Comparison of ENCODE assay signal across 8 cellular contexts in the genomic region with DNA sequence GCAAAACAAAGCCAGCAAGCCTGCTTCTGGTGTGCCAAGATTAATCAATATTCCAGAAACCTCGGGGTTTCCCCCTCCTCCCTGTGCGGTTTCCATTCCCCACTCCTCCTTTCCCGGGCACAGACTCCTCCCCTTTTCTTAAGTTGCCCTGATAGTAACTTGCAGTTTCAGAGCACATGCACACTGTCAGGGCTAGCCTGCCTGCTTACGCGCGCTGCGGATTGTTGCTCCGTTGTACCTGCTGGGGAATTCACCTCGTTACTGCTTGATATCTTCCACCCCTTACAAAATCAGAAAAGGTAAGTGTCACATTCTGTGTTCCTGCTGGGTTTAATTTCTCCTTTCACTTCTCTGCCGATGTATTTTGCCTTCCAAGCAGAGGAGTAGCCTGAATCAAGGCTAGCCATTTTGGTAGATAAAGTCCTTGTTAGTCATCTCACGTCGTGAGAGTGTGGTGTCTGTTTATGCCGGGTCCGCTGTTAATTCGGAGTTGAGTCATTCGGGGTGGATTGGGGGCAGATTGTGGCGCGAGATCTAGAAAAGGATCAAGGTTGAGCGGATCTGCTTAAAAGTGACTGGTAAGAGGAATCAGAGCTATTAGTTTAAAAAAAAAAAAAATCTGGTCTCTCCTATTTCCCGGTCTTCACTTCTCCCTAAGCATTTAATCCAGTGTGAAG. TPM values are rescaled to one million over a fixed set of nuclear protein-coding genes. Genes with fewer than 3 reads are reported as not detected.
A peak's percentile ranks its signal among the peaks of the same experiment; 100 is the strongest.
DNase-seq lines count a peak whose midpoint lies in the region; ATAC-seq and TF ChIP-seq lines count a peak whose summit lies in the region.

A gene (plus strand): TSS at position 170 of the 677 bp plus-strand sequence. CDS start 1,818 bp downstream, outside the sequence.

- peak within 1 kb of the TSS; percentile 86 for H3K4me3 ChIP-seq in ACC112 (ENCODE audit: low read depth, low read length)
- peak within 1 kb of the TSS; percentile 76 for H3K4me3 ChIP-seq in osteoblast (ENCODE audit: insufficient read depth, low read length)
- H3K4me3 ChIP-seq in vagina = peak within 1 kb of the TSS; percentile 52 to 60

- H3K79me2 ChIP-seq in ACC112 (ENCODE audit: control insufficient read depth, insufficient read depth, low read length, unreplicated experiment) = peaks cover 5% of the 10 kb centered on the region
- peaks cover 2% of the 10 kb centered on the region for H3K79me2 ChIP-seq in osteoblast (ENCODE audit: insufficient read depth, low read length)

- H2AFZ ChIP-seq in ACC112 (ENCODE audit: low read length, unreplicated experiment) (peak within 1 kb of the TSS; percentile 70), osteoblast (ENCODE audit: low read length) (peak within 1 kb of the TSS; percentile 86)

- no peaks in the 10 kb centered on the region for H3K9me3 Mint-ChIP-seq in activated naive CD8-positive, alpha-beta T cell (ENCODE audit: low read depth)

- H3K4me1 Mint-ChIP-seq in activated naive CD8-positive, alpha-beta T cell (ENCODE audit: low read depth) = peaks cover 18% of the 10 kb centered on the region

- peak; percentile 90 for ATAC-seq in GM18502 (IDR thresholded peaks at IDR 0.05; ENCODE audit: poor library complexity, unreplicated experiment)
- ATAC-seq in HG02852 (IDR thresholded peaks at IDR 0.05; ENCODE audit: unreplicated experiment) = peak; percentile 90
- peak; percentile 87 for ATAC-seq in Right ventricle myocardium superior (ENCODE audit: poor library complexity)

- no peaks in the 10 kb centered on the region for H3K36me3 Mint-ChIP-seq in activated naive CD8-positive, alpha-beta T cell

- H3K36me3 ChIP-seq in ACC112 (ENCODE audit: insufficient read depth, low read length) = peaks cover 5% of the 10 kb centered on the region
- H3K36me3 ChIP-seq in osteoblast (ENCODE audit: insufficient read depth, low read length) = peaks cover 15% of the 10 kb centered on the region
- no peaks in the 10 kb centered on the region for H3K36me3 ChIP-seq in vagina

- H3K27me3 ChIP-seq in ACC112 (ENCODE audit: insufficient read depth, low read length) (no peaks in the 10 kb centered on the region), osteoblast (ENCODE audit: insufficient read depth, low read length) (no peaks in the 10 kb centered on the region), vagina (no peaks in the 10 kb centered on the region)

- no peaks in the 10 kb centered on the region for H4K20me1 ChIP-seq in osteoblast (ENCODE audit: insufficient read depth, low read length)

- DNase-seq in NCI-H460 (ENCODE audit: extremely low read depth, low read depth) = peak; percentile 53
- peak; percentile 66 for DNase-seq in Right ventricle myocardium superior
- peak; percentile 84 for DNase-seq in osteoblast (ENCODE audit: insufficient read length, low spot score, missing footprints)
- no peak for DNase-seq in vagina (ENCODE audit: extremely low spot score in 2 of 2)

- intact Hi-C loops in Right ventricle myocardium superior (cut with DNase I) (loop anchor here (5.0 to 10.0 kb wide), 2 partner anchors 86 to 192 kb away; no protein-coding TSS in a partner anchor), vagina (cut with DNase I) (no loop called here)

- no peaks in the 10 kb centered on the region for H3K9me3 ChIP-seq in osteoblast (ENCODE audit: low read depth, low read length)
- H3K9me3 ChIP-seq in vagina = no peaks in the 10 kb centered on the region

- H3K27ac Mint-ChIP-seq in activated naive CD8-positive, alpha-beta T cell = peak within 1 kb of the TSS; percentile 84

- H3K27me3 Mint-ChIP-seq in activated naive CD8-positive, alpha-beta T cell = peaks cover 28% of the 10 kb centered on the region

- H3K4me2 ChIP-seq in osteoblast (ENCODE audit: insufficient read depth, low read length) = peak within 1 kb of the TSS; percentile 87

- H3K27ac ChIP-seq in ACC112 (ENCODE audit: low read depth, low read length) (peak within 1 kb of the TSS; percentile 69), osteoblast (ENCODE audit: low read depth, low read length) (peak within 1 kb of the TSS; percentile 88), vagina (peak within 1 kb of the TSS; percentile 25)

- H3K4me1 ChIP-seq in ACC112 (ENCODE audit: control insufficient read depth, insufficient read depth, low read length, unreplicated experiment) (peaks cover 14% of the 10 kb centered on the region), osteoblast (ENCODE audit: insufficient read depth, low read length) (peaks cover 40% of the 10 kb centered on the region), vagina (peaks cover 14% of the 10 kb centered on the region)

- H3K4me3 Mint-ChIP-seq in activated naive CD8-positive, alpha-beta T cell = peak within 1 kb of the TSS; percentile 84

- TF ChIP-seq CTCF in osteoblast (IDR thresholded peaks at IDR 0.05; ENCODE audit: extremely low read depth, low read depth, low read length) (no peak), vagina (IDR thresholded peaks at IDR 0.05) (no peak)

- TF ChIP-seq POLR2A in vagina (IDR thresholded peaks at IDR 0.05) = peak in 1 of 2 donors; percentile 37

RNA-seq across cellular contexts. Expression of the gene that starts here (rescaled TPM):
- 5.0 and 8.5 TPM in 2 replicates for total RNA-seq in NCI-H460 (2014; rRNA removed; shearing (Covaris generic))
- 8.1 and 14.6 TPM in 2 replicates for polyA plus RNA-seq in NCI-H460 (2014; cell fraction: nucleus; rRNA removed)
- total RNA-seq in Right ventricle myocardium superior = 93.8 TPM
- 45.2 and 76.9 TPM in 2 replicates for total RNA-seq in osteoblast
- 18.9 TPM for total RNA-seq in vagina

Comparison
In these comparisons a context has a peak if more than half of its experiments do, and no peak if none do; other contexts are left out.
1. H3K27ac ChIP-seq: peak in every context shown above with its lines; median percentile 88 in osteoblast; 69 in ACC112; 25 in vagina.
2. DNase-seq: peak in NCI-H460 (single experiment), Right ventricle myocardium superior (single experiment) and osteoblast (single experiment); none in vagina (0 of 2).
3. Peak in every context shown above with its lines, with median percentiles within 50 percentile points of each other: H3K4me3 ChIP-seq and ATAC-seq.